34 cellular contexts compared by ENCODE assay signal in the genomic region with DNA sequence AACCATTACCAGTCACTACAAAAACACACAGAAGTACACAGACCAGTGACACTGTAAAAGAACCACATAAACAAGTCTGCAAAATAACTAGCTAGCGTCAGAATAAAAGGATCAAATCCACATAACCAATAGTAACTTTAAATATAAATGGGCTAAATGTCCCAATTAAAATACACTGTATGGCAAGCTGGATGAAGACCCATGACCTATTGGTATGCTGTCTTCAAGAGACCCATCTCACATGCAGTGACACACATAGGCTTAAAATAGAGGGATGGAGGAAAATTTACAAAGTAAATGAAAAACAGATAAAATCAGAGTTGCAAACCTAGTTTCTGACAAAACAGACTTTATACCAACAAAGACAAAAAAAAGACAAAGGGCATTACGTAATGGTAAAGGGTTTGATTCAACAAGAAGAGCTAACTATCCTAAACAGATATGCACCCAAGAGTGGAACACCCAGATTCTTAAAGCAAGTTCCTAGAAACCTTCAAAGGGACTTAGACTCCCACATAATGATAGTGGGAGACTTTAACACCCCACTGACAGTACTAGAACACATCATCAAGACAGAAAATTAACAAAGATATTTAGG.
DNase-seq lines count a peak whose midpoint lies in the region; ATAC-seq, FAIRE-seq and TF ChIP-seq lines count a peak whose summit lies in the region.
"Had no signal": no experiment of that assay in that cellular context is flagged by ENCODE, and none has a peak within 500 bp of the region (broad histone marks: within the 10 kb centered on the region; RNA-seq: fewer than 3 reads in every experiment).

No MANE protein-coding gene starts in this region.

- intact Hi-C loops in HepG2 (cut with micrococcal nuclease; ENCODE audit: unreplicated experiment) (no loop called here), right lobe of liver (cut with DNase I) (no loop called here)

- H3K27ac ChIP-seq in HepG2 (ENCODE audit: extremely low read length, insufficient read depth, low read length) = no peak overlapping the region
- H3K27ac ChIP-seq in right lobe of liver = no peak overlapping the region
- no peak overlapping the region for H3K27ac ChIP-seq in HEK293 (ENCODE audit: extremely low read depth, low read depth, low read length)
- H3K27ac ChIP-seq: 22Rv1; A549; BLaER1; BLaER1 treated with 17β-estradiol and CSF1 and Interleukin-3, amounts not matched to agents 10 nM and 100 nM; C4-2B had no signal

- BruUV-seq in HepG2 (replicated peaks; lab: Mats Ljungman, UMichigan) = no TSS peak

- no peaks in the 10 kb centered on the region for H4K20me1 ChIP-seq in HepG2 (ENCODE audit: insufficient read depth, low read length)
- H4K20me1 ChIP-seq: BLaER1; BLaER1 treated with 17β-estradiol and CSF1 and Interleukin-3, amounts not matched to agents 10 nM and 100 nM had no signal

- ATAC-seq in HepG2 = no peak
- ATAC-seq in right lobe of liver = no peak
- ATAC-seq: A549; CD8-positive, alpha-beta T cell had no signal

- H3K4me3 ChIP-seq in HepG2 (replicated peaks in 1 of 3; ENCODE audit: insufficient read depth in 1 of 3, low read depth in 2 of 3, low read length in 3 of 3) (no peak overlapping the region), right lobe of liver (no peak overlapping the region), HEK293 (ENCODE audit: low read depth, low read length) (no peak overlapping the region), choroid plexus epithelial cell (ENCODE audit: low read depth, low read length) (no peak overlapping the region), BE2C (ENCODE audit: low read depth, low read length) (no peak overlapping the region)
- H3K4me3 ChIP-seq: A549; BLaER1; BLaER1 treated with 17β-estradiol and CSF1 and Interleukin-3, amounts not matched to agents 10 nM and 100 nM had no signal

- TF ChIP-seq CTCF in HepG2 (CRISPR knock-in tag; IDR thresholded peaks at IDR 0.05) (no peak), right lobe of liver (IDR thresholded peaks at IDR 0.05) (no peak), HEK293 (tag by site-specific recombination; IDR thresholded peaks at IDR 0.05) (no peak), choroid plexus epithelial cell (conservative IDR thresholded peaks at IDR 0.05; ENCODE audit: low read depth, low read length) (no peak), BE2C (IDR thresholded peaks at IDR 0.05; ENCODE audit: low read depth, low read length) (no peak)

- WGBS in HepG2 (ENCODE audit: low lambda C conversion rate) = 5% methylated on average over 2 of the region's 2 CpGs
- WGBS in right lobe of liver (ENCODE audit: insufficient coverage, low coverage, low lambda C conversion rate, missing lambda C conversion rate) = 36% methylated on average over 2 of the region's 2 CpGs

- H3K4me1 ChIP-seq in HepG2 (ENCODE audit: insufficient read depth, low read length) = no peaks in the 10 kb centered on the region
- no peaks in the 10 kb centered on the region for H3K4me1 ChIP-seq in right lobe of liver
- peaks cover 6% of the 10 kb centered on the region for H3K4me1 ChIP-seq in HEK293 (ENCODE audit: control insufficient read depth, insufficient read depth, low read length)
- H3K4me1 ChIP-seq in BE2C = no peaks in the 10 kb centered on the region
- H3K4me1 ChIP-seq: A549, Caco-2 had no signal

- DNase-seq in HepG2 (ENCODE audit: low spot score) = no peak
- no peak for DNase-seq in right lobe of liver
- no peak for DNase-seq in GM18507 (ENCODE audit: extremely low spot score, insufficient read length, low read depth)
- DNase-seq in choroid plexus epithelial cell (ENCODE audit: low read depth) = peak; percentile 13
- no peak for DNase-seq in stimulated activated CD4-positive, alpha-beta T cell treated with anti-CD3 and anti-CD28 coated beads, Interleukin-4, amount 100 ng/mL, for 24 hours
- no peak for DNase-seq in activated CD4-positive, alpha-beta T cell treated with anti-CD3 and anti-CD28 coated beads for 48 hours
- no peak for DNase-seq in BE2C
- DNase-seq: 8988T; ACHN; AML-193; C1 segment of cervical spinal cord; Caco-2; Calu3; CD4-positive, alpha-beta memory T cell; CD4-positive, alpha-beta T cell; CD4-positive, CD25-positive, alpha-beta regulatory T cell; CD8-positive, alpha-beta memory T cell; CD8-positive, alpha-beta T cell; COR-L47; DMS 273 treated with DMSO at 0.1 percent for 48 hours; DMS153; DMS53; DMS79; DMS79 treated with DMSO at 0.1 percent for 48 hours; DND-41; EL had no signal

- H3K9me3 ChIP-seq in HepG2 (ENCODE audit: low read length) (peaks cover 30% of the 10 kb centered on the region; the same call in 1 of the 2 replicates), right lobe of liver (no peaks in the 10 kb centered on the region), HEK293 (ENCODE audit: control insufficient read depth, insufficient read depth, low read depth, low read length) (no peaks in the 10 kb centered on the region), BE2C (no peaks in the 10 kb centered on the region; the same call in 1 of the 2 replicates)
- H3K9me3 ChIP-seq: A549, Caco-2 had no signal

- CTCF ChIA-PET in HepG2 (lab: Yijun Ruan, JAX; ENCODE audit: low intra/inter-chr PET ratio, low total read pairs) (no interaction called here), HEK293 (lab: Yijun Ruan, JAX) (no interaction called here)

- no peak for TF ChIP-seq EP300 in HepG2 (IDR thresholded peaks at IDR 0.05; ENCODE audit: low read depth in 2 of 2, low read length in 2 of 2)
- TF ChIP-seq EP300 in HepG2 (CRISPR knock-in tag; IDR thresholded peaks at IDR 0.05; ENCODE audit: borderline replicate concordance) = no peak

- TF ChIP-seq POLR2A in HepG2 (IDR thresholded peaks at IDR 0.05; ENCODE audit: insufficient read depth in 1 of 2, low read depth in 2 of 2, low read length in 2 of 2) = no peak
- no peak for TF ChIP-seq POLR2A in right lobe of liver (IDR thresholded peaks at IDR 0.05)

- no peaks in the 10 kb centered on the region for H3K36me3 ChIP-seq in HepG2 (replicated peaks in 1 of 2; ENCODE audit: control insufficient read depth in 1 of 2, insufficient read depth in 2 of 2, low read length in 2 of 2)
- H3K36me3 ChIP-seq in right lobe of liver = no peaks in the 10 kb centered on the region
- no peaks in the 10 kb centered on the region for H3K36me3 ChIP-seq in HEK293 (ENCODE audit: control insufficient read depth in 2 of 2, insufficient read depth in 1 of 2, low read length in 2 of 2)
- no peaks in the 10 kb centered on the region for H3K36me3 ChIP-seq in BE2C
- H3K36me3 ChIP-seq: BLaER1; BLaER1 treated with 17β-estradiol and CSF1 and Interleukin-3, amounts not matched to agents 10 nM and 100 nM had no signal

- H3K27me3 ChIP-seq in HepG2 (ENCODE audit: control insufficient read depth in 1 of 2, insufficient read depth in 2 of 2, low read length in 2 of 2) (no peaks in the 10 kb centered on the region), right lobe of liver (no peaks in the 10 kb centered on the region), BE2C (no peaks in the 10 kb centered on the region)
- H3K27me3 ChIP-seq: BLaER1; BLaER1 treated with 17β-estradiol and CSF1 and Interleukin-3, amounts not matched to agents 10 nM and 100 nM had no signal

- POLR2A ChIA-PET in HepG2 (lab: Yijun Ruan, JAX) (no interaction called here), HEK293 (lab: Yijun Ruan, JAX) (interaction anchor here (0.7 kb wide), 1 partner anchor 301 kb away, joined by 5 read pairs; no protein-coding TSS in a partner anchor)

- no peak overlapping the region for H3K9ac ChIP-seq in HepG2 (ENCODE audit: insufficient read depth, low read depth, low read length)
- H3K9ac ChIP-seq: BLaER1; BLaER1 treated with 17β-estradiol and CSF1 and Interleukin-3, amounts not matched to agents 10 nM and 100 nM had no signal

- no peak overlapping the region for H3K4me2 ChIP-seq in HepG2 (ENCODE audit: low read depth, low read length)
- H3K4me2 ChIP-seq: A549; BLaER1; BLaER1 treated with 17β-estradiol and CSF1 and Interleukin-3, amounts not matched to agents 10 nM and 100 nM had no signal

- H3K79me2 ChIP-seq in HepG2 (ENCODE audit: insufficient read depth, low read length) = no peaks in the 10 kb centered on the region

- no peak overlapping the region for H2AFZ ChIP-seq in HepG2 (ENCODE audit: low read length)

- no peak for TF ChIP-seq RAD21 in HepG2 (CRISPR knock-in tag; IDR thresholded peaks at IDR 0.05)

- FAIRE-seq in HepG2 (lab: Jason Lieb, UNC) (no peak), GM18507 (lab: Jason Lieb, UNC) (peak; percentile 18)
- FAIRE-seq: A204.1, A549, D721Med had no signal

- in situ Hi-C loops in HepG2 (cut with HindIII; ENCODE audit: extremely low pct_ligation_motif_present, low pct_unique_long_range_greater_than_20kb) = no loop called here

TF ChIP-seq in HepG2, 621 proteins besides CTCF, POLR2A, EP300 and RAD21 (continues in another document):
- TF ChIP-seq ATF7 (IDR thresholded peaks at IDR 0.05) (peak; percentile 81), ATF7 (CRISPR knock-in tag; IDR thresholded peaks at IDR 0.05) (no peak)

TF ChIP-seq in HEK293, 187 proteins besides CTCF, POLR2A, EP300 and RAD21 (continues in another document):
- TF ChIP-seq ZNF239 (tag by site-specific recombination; IDR thresholded peaks at IDR 0.05) (no peak), ZNF623 (tag by site-specific recombination; IDR thresholded peaks at IDR 0.05) (no peak), ZXDB (tag by site-specific recombination; IDR thresholded peaks at IDR 0.05) (no peak), ZNF626 (tag by site-specific recombination; IDR thresholded peaks at IDR 0.05) (peak; percentile 38; the same call in 1 of the 2 replicates), TRIM28 (IDR thresholded peaks at IDR 0.05; ENCODE audit: borderline replicate concordance, low read length) (0 out of 2 replicates have a peak, but pooled peaks have one; percentile 53), ZFP3 (tag by site-specific recombination; IDR thresholded peaks at IDR 0.05; ENCODE audit: low read depth) (no peak), ZNF610 (tag by site-specific recombination; IDR thresholded peaks at IDR 0.05; ENCODE audit: borderline replicate concordance) (no peak), ZBTB17 (tag by site-specific recombination; IDR thresholded peaks at IDR 0.05) (no peak), ZNF747 (tag by site-specific recombination; IDR thresholded peaks at IDR 0.05) (no peak)
- TF ChIP-seq, protein P1, sequence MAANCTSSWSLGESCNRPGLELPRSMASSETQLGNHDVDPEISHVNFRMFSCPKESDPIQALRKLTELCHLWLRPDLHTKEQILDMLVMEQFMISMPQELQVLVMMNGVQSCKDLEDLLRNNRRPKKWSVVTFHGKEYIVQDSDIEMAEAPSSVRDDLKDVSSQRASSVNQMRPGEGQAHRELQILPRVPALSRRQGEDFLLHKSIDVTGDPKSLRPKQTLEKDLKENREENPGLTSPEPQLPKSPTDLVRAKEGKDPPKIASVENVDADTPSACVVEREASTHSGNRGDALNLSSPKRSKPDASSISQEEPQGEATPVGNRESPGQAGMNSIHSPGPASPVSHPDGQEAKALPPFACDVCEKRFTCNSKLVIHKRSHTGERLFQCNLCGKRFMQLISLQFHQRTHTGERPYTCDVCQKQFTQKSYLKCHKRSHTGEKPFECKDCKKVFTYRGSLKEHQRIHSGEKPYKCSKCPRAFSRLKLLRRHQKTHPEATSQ (tag by site-specific recombination; IDR thresholded peaks at IDR 0.05) = no peak
- TF ChIP-seq, protein P2, sequence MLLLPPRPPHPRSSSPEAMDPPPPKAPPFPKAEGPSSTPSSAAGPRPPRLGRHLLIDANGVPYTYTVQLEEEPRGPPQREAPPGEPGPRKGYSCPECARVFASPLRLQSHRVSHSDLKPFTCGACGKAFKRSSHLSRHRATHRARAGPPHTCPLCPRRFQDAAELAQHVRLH (tag by site-specific recombination; IDR thresholded peaks at IDR 0.05) = no peak
